ENCODE assay signal across 15 cellular contexts in genomic region chr3:111589303-111590095, GRCh38. TPM values are rescaled to one million over a fixed set of nuclear protein-coding genes. Genes with fewer than 3 reads are reported as not detected.
DNase-seq lines count a peak whose midpoint lies in the region; ATAC-seq and TF ChIP-seq lines count a peak whose summit lies in the region.
"Had no signal": no experiment of that assay in that cellular context is flagged by ENCODE, and none has a peak within 500 bp of the region (broad histone marks: within the 10 kb centered on the region; RNA-seq: fewer than 3 reads in every experiment).

No MANE protein-coding gene starts in this region.

- no peaks in the 10 kb centered on the region for H3K36me3 ChIP-seq in esophagus squamous epithelium
- H3K36me3 ChIP-seq: uterus had no signal

- peak; percentile 81 for ATAC-seq in SK-N-SH treated with all-trans-retinoic acid at 6 μM for 48 hours
- ATAC-seq: stimulated activated naive B cell treated with anti-CD40 and anti-IgM and Interleukin-4, amounts not matched to agents 10 μg/mL and 1 μg/mL and 100 μg/mL, for 72 hours had no signal

- no peaks in the 10 kb centered on the region for H3K9me3 ChIP-seq in esophagus squamous epithelium
- H3K9me3 ChIP-seq: uterus had no signal

- H3K27me3 ChIP-seq in esophagus squamous epithelium, result peaks cover 0 to 13% (median 0%) of the 10 kb centered on the region in 4 donors
- H3K27me3 ChIP-seq: uterus had no signal

- peak overlapping the region; percentile 27 for H3K4me3 Mint-ChIP-seq in activated naive CD4-positive, alpha-beta T cell treated with anti-CD3 and anti-CD28 coated beads, Interleukin-2, amount 50 U/mL, for 24 hours
- H3K4me3 Mint-ChIP-seq: stimulated activated naive B cell treated with anti-CD40 and anti-IgM and Interleukin-4, amounts not matched to agents 10 μg/mL and 1 μg/mL and 100 μg/mL, for 72 hours had no signal

- peaks cover under 1 to 54% (median 11%) of the 10 kb centered on the region in 3 donors for H3K4me1 ChIP-seq in esophagus squamous epithelium
- H3K4me1 ChIP-seq: uterus had no signal

- no peak overlapping the region for H3K4me3 ChIP-seq in esophagus squamous epithelium
- H3K4me3 ChIP-seq: skin epidermis, uterus had no signal

- peaks cover 47% of the 10 kb centered on the region for H3K36me3 Mint-ChIP-seq in activated naive CD4-positive, alpha-beta T cell treated with anti-CD3 and anti-CD28 coated beads, Interleukin-2, amount 50 U/mL, for 24 hours

- peak overlapping the region; percentile 85 for H3K27ac Mint-ChIP-seq in activated naive CD4-positive, alpha-beta T cell treated with anti-CD3 and anti-CD28 coated beads, Interleukin-2, amount 50 U/mL, for 24 hours
- H3K27ac Mint-ChIP-seq: stimulated activated naive B cell treated with anti-CD40 and anti-IgM and Interleukin-4, amounts not matched to agents 10 μg/mL and 1 μg/mL and 100 μg/mL, for 72 hours had no signal

- DNase-seq in activated naive CD4-positive, alpha-beta T cell treated with anti-CD3 and anti-CD28 coated beads, Interleukin-2, amount 50 U/mL, for 16 hours, result no peak
- DNase-seq in esophagus squamous epithelium (lab: John Stamatoyannopoulos, UW), result no peak
- peak; percentile 9 for DNase-seq in stromal cell of bone marrow (ENCODE audit: low read depth)
- no peak for DNase-seq in NOMO-1 (lab: John Stamatoyannopoulos, UW; ENCODE audit: unreplicated experiment in 2 of 2)
- DNase-seq in NCI-H2081 treated with DMSO at 0.1 percent for 48 hours (lab: John Stamatoyannopoulos, UW), result no peak
- DNase-seq in NCI-H1048 (lab: John Stamatoyannopoulos, UW), result no peak
- DNase-seq: MV-4-11; NCI-H2107; NCI-H774; RPMI8226; stimulated activated naive B cell treated with anti-CD40 and anti-IgM and Interleukin-4, amounts not matched to agents 10 μg/mL and 1 μg/mL and 100 μg/mL, for 72 hours; uterus had no signal

- no peaks in the 10 kb centered on the region for H3K27me3 Mint-ChIP-seq in activated naive CD4-positive, alpha-beta T cell treated with anti-CD3 and anti-CD28 coated beads, Interleukin-2, amount 50 U/mL, for 24 hours
- H3K27me3 Mint-ChIP-seq: stimulated activated naive B cell treated with anti-CD40 and anti-IgM and Interleukin-4, amounts not matched to agents 10 μg/mL and 1 μg/mL and 100 μg/mL, for 72 hours had no signal

- H3K4me1 Mint-ChIP-seq in activated naive CD4-positive, alpha-beta T cell treated with anti-CD3 and anti-CD28 coated beads, Interleukin-2, amount 50 U/mL, for 24 hours, result peaks cover 78% of the 10 kb centered on the region

- peak overlapping the region in 3 of 4 donors; percentile 9 to 56 (median 14) for H3K27ac ChIP-seq in esophagus squamous epithelium
- H3K27ac ChIP-seq: uterus had no signal

- WGBS in esophagus squamous epithelium, 2 donors, result 37 to 40% methylated on average over 2 of the region's 2 CpGs

- no peaks in the 10 kb centered on the region for H3K9me3 Mint-ChIP-seq in activated naive CD4-positive, alpha-beta T cell treated with anti-CD3 and anti-CD28 coated beads, Interleukin-2, amount 50 U/mL, for 24 hours

- intact Hi-C loops in esophagus squamous epithelium (cut with DNase I), result no loop called here

- no peak for TF ChIP-seq POLR2A in esophagus squamous epithelium (IDR thresholded peaks at IDR 0.05)

- no peak for TF ChIP-seq CTCF in esophagus squamous epithelium (IDR thresholded peaks at IDR 0.05)

TF ChIP-seq in SK-N-SH treated with all-trans-retinoic acid at 6 μM for 48 hours, 23 proteins besides CTCF, POLR2A, EP300 and RAD21:
- peak; percentile 51 for TF ChIP-seq ISL1 (CRISPR knock-in tag; IDR thresholded peaks at IDR 0.05)
- TF ChIP-seq, protein P1, sequence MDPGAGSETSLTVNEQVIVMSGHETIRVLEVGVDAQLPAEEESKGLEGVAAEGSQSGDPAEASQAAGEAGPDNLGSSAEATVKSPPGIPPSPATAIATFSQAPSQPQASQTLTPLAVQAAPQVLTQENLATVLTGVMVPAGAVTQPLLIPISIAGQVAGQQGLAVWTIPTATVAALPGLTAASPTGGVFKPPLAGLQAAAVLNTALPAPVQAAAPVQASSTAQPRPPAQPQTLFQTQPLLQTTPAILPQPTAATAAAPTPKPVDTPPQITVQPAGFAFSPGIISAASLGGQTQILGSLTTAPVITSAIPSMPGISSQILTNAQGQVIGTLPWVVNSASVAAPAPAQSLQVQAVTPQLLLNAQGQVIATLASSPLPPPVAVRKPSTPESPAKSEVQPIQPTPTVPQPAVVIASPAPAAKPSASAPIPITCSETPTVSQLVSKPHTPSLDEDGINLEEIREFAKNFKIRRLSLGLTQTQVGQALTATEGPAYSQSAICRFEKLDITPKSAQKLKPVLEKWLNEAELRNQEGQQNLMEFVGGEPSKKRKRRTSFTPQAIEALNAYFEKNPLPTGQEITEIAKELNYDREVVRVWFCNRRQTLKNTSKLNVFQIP (CRISPR knock-in tag; IDR thresholded peaks at IDR 0.05; ENCODE audit: borderline replicate concordance, low read depth), result no peak

RNA-seq across cellular contexts. Expression of gene ZBED2, which starts 5.6 kb away (rescaled TPM):
- 1 to 10 TPM; 4.2 to 9.4 (median 6.2) TPM for total RNA-seq in esophagus squamous epithelium

RNA-seq across cellular contexts. Expression of gene CD96, which starts 47.5 kb away (rescaled TPM):
- total RNA-seq in esophagus squamous epithelium, result 1 to 10 TPM; 2.4 to 6.9 (median 2.9) TPM
